ENCODE assay signal across 8 cellular contexts in genomic region chr12:56315256-56315625, GRCh38. TPM values are rescaled to one million over a fixed set of nuclear protein-coding genes. Genes with fewer than 3 reads are reported as not detected.
A peak's percentile ranks its signal among the peaks of the same experiment; 100 is the strongest.
DNase-seq lines count a peak whose midpoint lies in the region; ATAC-seq and TF ChIP-seq lines count a peak whose summit lies in the region.

No MANE protein-coding gene starts in this region.

- H3K36me3 ChIP-seq in Caco-2 (ENCODE audit: control insufficient read depth, insufficient read depth, low read length), result peaks cover 2% of the 10 kb centered on the region; the same call in 1 of the 2 replicates
- H3K36me3 ChIP-seq in colonic mucosa, result peaks cover 8% of the 10 kb centered on the region

- TSS peak; percentile 76 for BruUV-seq in Caco-2 (replicated peaks; lab: Mats Ljungman, UMichigan)

- TF ChIP-seq CTCF in Caco-2 (IDR thresholded peaks at IDR 0.05; ENCODE audit: insufficient read depth in 1 of 2, low read depth in 1 of 2, low read length in 1 of 2, severe bottlenecking in 1 of 2, unreplicated experiment in 1 of 2) (no peak), colonic mucosa (IDR thresholded peaks at IDR 0.05) (no peak), type B pancreatic cell (conservative IDR thresholded peaks at IDR 0.05) (no peak)

- H3K36me3 Mint-ChIP-seq in Caco-2 (ENCODE audit: insufficient read depth, unreplicated experiment), result peaks cover 55% of the 10 kb centered on the region
- H3K36me3 Mint-ChIP-seq in memory B cell, result peaks cover 10% of the 10 kb centered on the region
- peaks cover 5% of the 10 kb centered on the region for H3K36me3 Mint-ChIP-seq in type B pancreatic cell

- H3K27ac Mint-ChIP-seq in Caco-2 (ENCODE audit: unreplicated experiment) (peak overlapping the region; percentile 96), memory B cell (peak overlapping the region; percentile 97), type B pancreatic cell (peak overlapping the region; percentile 99)

- H3K9me3 Mint-ChIP-seq in Caco-2 (ENCODE audit: unreplicated experiment) (no peaks in the 10 kb centered on the region), memory B cell (no peaks in the 10 kb centered on the region), type B pancreatic cell (no peaks in the 10 kb centered on the region)

- CTCF ChIA-PET in Caco-2 (lab: Charles Lee), result interaction anchor here (0.6 to 2.1 kb wide), 14 partner anchors 18 to 196 kb away, joined by 3 to 38 read pairs (median 4); partner anchors contain the start of genes COQ10A, IL23A, PAN2 and SMARCC2

- intact Hi-C loops in Caco-2 (cut with micrococcal nuclease; ENCODE audit: unreplicated experiment), result no loop called here
- intact Hi-C loops in colonic mucosa (cut with DNase I), result no loop called here

- H3K9ac ChIP-seq in colonic mucosa (ENCODE audit: low read depth in 2 of 2, low read length in 2 of 2), result peak overlapping the region; percentile 91 to 100

- H3K4me1 ChIP-seq in Caco-2, result peaks cover 4% of the 10 kb centered on the region; the same call in 1 of the 2 replicates
- H3K4me1 ChIP-seq in colonic mucosa, result peaks cover 14% of the 10 kb centered on the region

- ATAC-seq in memory B cell (ENCODE audit: low read depth), result no peak
- no peak for ATAC-seq in HG03439 (IDR thresholded peaks at IDR 0.05; ENCODE audit: unreplicated experiment)
- no peak for ATAC-seq in HG03159 (IDR thresholded peaks at IDR 0.05; ENCODE audit: unreplicated experiment)

- POLR2A ChIA-PET in Caco-2 (lab: Charles Lee), result interaction anchor here (0.6 to 2.0 kb wide), 6 partner anchors 45 to 164 kb away, joined by 3 to 30 read pairs (median 6); partner anchors contain the start of genes RNF41, SMARCC2 and STAT2

- H3K27me3 Mint-ChIP-seq in Caco-2 (ENCODE audit: insufficient read depth, unreplicated experiment), result no peaks in the 10 kb centered on the region
- no peaks in the 10 kb centered on the region for H3K27me3 Mint-ChIP-seq in memory B cell
- no peaks in the 10 kb centered on the region for H3K27me3 Mint-ChIP-seq in type B pancreatic cell

- H3K9me3 ChIP-seq in Caco-2 (no peaks in the 10 kb centered on the region), colonic mucosa (no peaks in the 10 kb centered on the region)

- DNase-seq in Caco-2 (no peak), NCI-H226 (peak; percentile 1), colonic mucosa (peak; percentile 31), memory B cell (ENCODE audit: low spot score in 2 of 2) (peak in 1 of 2 donors; percentile 19), type B pancreatic cell (ENCODE audit: extremely low spot score, unreplicated experiment) (no peak), NCI-H2196 (lab: John Stamatoyannopoulos, UW; ENCODE audit: unreplicated experiment) (no peak)

- H3K27me3 ChIP-seq in Caco-2 (replicated peaks; ENCODE audit: control insufficient read depth, insufficient read depth, low read length) (no peaks in the 10 kb centered on the region), colonic mucosa (no peaks in the 10 kb centered on the region)

- H3K4me1 Mint-ChIP-seq in Caco-2 (ENCODE audit: low read depth, unreplicated experiment), result no peaks in the 10 kb centered on the region
- H3K4me1 Mint-ChIP-seq in memory B cell, result peaks cover 5% of the 10 kb centered on the region
- H3K4me1 Mint-ChIP-seq in type B pancreatic cell (ENCODE audit: unreplicated experiment), result peaks cover 5% of the 10 kb centered on the region

- H3K27ac ChIP-seq in colonic mucosa, result peak overlapping the region; percentile 88

- H3K4me3 ChIP-seq in Caco-2 (ENCODE audit: low read depth, low read length) (peak overlapping the region; percentile 79), colonic mucosa (peak overlapping the region; percentile 88)

- peak overlapping the region; percentile 85 for H3K4me3 Mint-ChIP-seq in Caco-2 (ENCODE audit: unreplicated experiment)
- peak overlapping the region; percentile 98 for H3K4me3 Mint-ChIP-seq in memory B cell
- peak overlapping the region; percentile 99 for H3K4me3 Mint-ChIP-seq in type B pancreatic cell

RNA-seq across cellular contexts. Expression of gene CNPY2, which starts 0.5 kb away (rescaled TPM):
- 204 and 208 TPM in 2 replicates for total RNA-seq in Caco-2 (2022)
- total RNA-seq in colonic mucosa, result 100 to 1,000 TPM in 1 of 2 donors, 10 to 100 TPM in 1; 76.8 to 144 TPM
- total RNA-seq in type B pancreatic cell (ENCODE audit: low replicate concordance), result 194 and 217 TPM in 2 replicates

RNA-seq across cellular contexts. Expression of gene CS, which starts 15.1 kb away (rescaled TPM):
- total RNA-seq in Caco-2 (2022) (241 and 263 TPM in 2 replicates), colonic mucosa (100 to 1,000 TPM; 367 to 437 TPM), type B pancreatic cell (ENCODE audit: low replicate concordance) (278 and 290 TPM in 2 replicates)

RNA-seq across cellular contexts. Expression of gene PAN2, which starts 18.6 kb away (rescaled TPM):
- total RNA-seq in Caco-2 (2022) (25.7 and 30.0 TPM in 2 replicates), colonic mucosa (10 to 100 TPM; 48.1 to 68.0 TPM), type B pancreatic cell (ENCODE audit: low replicate concordance) (58.3 and 77.5 TPM in 2 replicates)

RNA-seq across cellular contexts. Expression of gene IL23A, which starts 23.4 kb away (rescaled TPM):
- total RNA-seq in Caco-2 (2022), result 0.48 TPM in 1 of 2 replicates, not detected in the other
- under 1 TPM in 1 of 2 donors, not detected in 1; 0.27 TPM for total RNA-seq in colonic mucosa
- total RNA-seq in type B pancreatic cell (ENCODE audit: low replicate concordance), result 0.48 and 1.3 TPM in 2 replicates

RNA-seq across cellular contexts. Expression of gene STAT2, which starts 44.7 kb away (rescaled TPM):
- total RNA-seq in Caco-2 (2022), result 76.7 and 79.5 TPM in 2 replicates
- 10 to 100 TPM; 62.6 to 63.2 TPM for total RNA-seq in colonic mucosa
- total RNA-seq in type B pancreatic cell (ENCODE audit: low replicate concordance), result 132 and 139 TPM in 2 replicates

Comparison
In these comparisons a context has a peak if more than half of its experiments do, and no peak if none do; other contexts are left out.
1. DNase-seq: peak in NCI-H226 (single experiment) and colonic mucosa (single experiment); none in Caco-2 (0 of 2), type B pancreatic cell (single experiment) and NCI-H2196 (single experiment).
2. Peak in every context shown above with its lines, with median percentiles within 50 percentile points of each other: H3K27ac Mint-ChIP-seq and H3K4me3 Mint-ChIP-seq.